ENCODE assay signal across 1 cellular context in the genomic region with DNA sequence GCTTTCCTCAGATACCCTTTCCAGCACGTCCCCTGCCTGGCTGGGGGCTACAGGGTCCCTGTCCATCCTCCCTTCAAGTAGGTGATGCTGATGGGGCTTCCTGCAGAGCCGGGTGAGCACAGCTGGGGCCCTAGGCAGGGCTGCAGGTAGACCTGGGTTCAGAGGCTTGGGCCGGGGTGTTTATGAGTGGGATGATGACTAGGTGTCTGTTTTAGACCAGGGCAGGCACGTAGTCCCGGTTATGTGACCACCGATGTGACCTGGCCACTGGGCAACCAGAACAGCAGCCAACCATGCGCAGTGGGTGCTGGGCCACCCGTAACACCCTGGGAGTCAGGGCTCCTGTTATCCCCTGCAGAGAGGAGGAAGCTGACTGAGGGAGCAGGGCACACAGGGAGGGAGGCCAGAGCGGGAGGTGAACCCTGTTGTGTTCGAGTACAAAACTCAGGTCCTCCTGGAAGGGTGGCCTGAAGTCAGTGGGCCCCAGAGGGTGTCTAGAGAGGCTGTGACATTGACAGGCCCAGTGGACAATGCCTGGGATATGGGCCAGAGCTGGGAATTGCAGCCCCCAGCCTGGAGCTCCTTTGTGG.
TF ChIP-seq lines count a peak whose summit lies in the region.

No MANE protein-coding gene starts in this region.

TF ChIP-seq in HepG2, 621 proteins besides CTCF, POLR2A, EP300 and RAD21 (continued from another document):
- TF ChIP-seq ZBTB38 (CRISPR knock-in tag; IDR thresholded peaks at IDR 0.05) = no peak
- TF ChIP-seq, protein P1, sequence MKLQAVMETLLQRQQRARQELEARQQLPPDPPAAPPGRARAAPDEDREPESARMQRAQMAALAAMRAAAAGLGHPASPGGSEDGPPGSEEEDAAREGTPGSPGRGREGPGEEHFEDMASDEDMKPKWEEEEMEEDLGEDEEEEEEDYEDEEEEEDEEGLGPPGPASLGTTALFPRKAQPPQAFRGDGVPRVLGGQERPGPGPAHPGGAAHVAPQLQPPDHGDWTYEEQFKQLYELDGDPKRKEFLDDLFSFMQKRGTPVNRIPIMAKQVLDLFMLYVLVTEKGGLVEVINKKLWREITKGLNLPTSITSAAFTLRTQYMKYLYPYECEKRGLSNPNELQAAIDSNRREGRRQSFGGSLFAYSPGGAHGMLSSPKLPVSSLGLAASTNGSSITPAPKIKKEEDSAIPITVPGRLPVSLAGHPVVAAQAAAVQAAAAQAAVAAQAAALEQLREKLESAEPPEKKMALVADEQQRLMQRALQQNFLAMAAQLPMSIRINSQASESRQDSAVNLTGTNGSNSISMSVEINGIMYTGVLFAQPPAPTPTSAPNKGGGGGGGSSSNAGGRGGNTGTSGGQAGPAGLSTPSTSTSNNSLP (IDR thresholded peaks at IDR 0.05; ENCODE audit: low read depth, low read length) = no peak
- TF ChIP-seq, protein P2, sequence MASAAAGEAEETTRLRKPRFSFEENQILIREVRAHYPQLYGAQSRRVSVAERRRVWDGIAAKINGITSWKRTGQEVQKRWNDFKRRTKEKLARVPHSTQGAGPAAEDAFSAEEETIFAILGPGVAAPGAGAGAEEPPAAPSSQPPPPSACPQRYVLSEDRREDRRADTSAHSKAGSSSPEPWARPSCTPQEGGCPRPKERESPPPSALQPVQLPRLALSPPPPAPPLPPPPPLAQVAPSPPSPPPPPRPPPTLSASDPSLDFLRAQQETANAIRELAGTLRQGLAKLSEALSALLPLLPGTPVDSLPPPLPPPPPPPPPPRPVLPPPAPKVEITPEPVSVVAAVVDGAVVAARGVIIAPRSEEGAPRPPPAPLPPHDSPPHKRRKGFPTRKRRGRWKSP (CRISPR knock-in tag; IDR thresholded peaks at IDR 0.05) = no peak
